In genomic region chr2:54646170-54646927, GRCh38 we compare ENCODE assay signal across 20 cellular contexts.
DNase-seq lines count a peak whose midpoint lies in the region; ATAC-seq, FAIRE-seq and TF ChIP-seq lines count a peak whose summit lies in the region.
"Had no signal": no experiment of that assay in that cellular context is flagged by ENCODE, and none has a peak within 500 bp of the region (broad histone marks: within the 10 kb centered on the region; RNA-seq: fewer than 3 reads in every experiment).

No MANE protein-coding gene starts in this region.

- H3K9ac ChIP-seq in HepG2 (ENCODE audit: insufficient read depth, low read depth, low read length) (no peak overlapping the region), subcutaneous abdominal adipose tissue (ENCODE audit: low read length in 5 of 5) (no peak overlapping the region)
- H3K9ac ChIP-seq: KMS-11 had no signal

- H2AFZ ChIP-seq in HepG2 (ENCODE audit: low read length): no peak overlapping the region

- H3K9me3 ChIP-seq in HepG2 (ENCODE audit: low read length) (no peaks in the 10 kb centered on the region), right lobe of liver (no peaks in the 10 kb centered on the region), subcutaneous abdominal adipose tissue (ENCODE audit: control insufficient read depth in 5 of 5, low read length in 5 of 5) (no peaks in the 10 kb centered on the region)
- H3K9me3 ChIP-seq: MG63 had no signal

- intact Hi-C loops in HepG2 (cut with micrococcal nuclease; ENCODE audit: unreplicated experiment): no loop called here
- intact Hi-C loops in right lobe of liver (cut with DNase I): no loop called here
- intact Hi-C loops in activated CD4-positive, alpha-beta memory T cell treated with anti-CD3 and anti-CD28 coated beads for 36 hours (cut with micrococcal nuclease): no loop called here

- H3K27me3 Mint-ChIP-seq in endothelial cell (ENCODE audit: unreplicated experiment) (peaks cover 52% of the 10 kb centered on the region), naive B cell (no peaks in the 10 kb centered on the region)
- H3K27me3 Mint-ChIP-seq in activated CD4-positive, alpha-beta memory T cell treated with anti-CD3 and anti-CD28 coated beads for 36 hours: no peaks in the 10 kb centered on the region

- H3K79me2 ChIP-seq in HepG2 (ENCODE audit: insufficient read depth, low read length): peaks cover 3% of the 10 kb centered on the region

- H3K27ac Mint-ChIP-seq in endothelial cell (ENCODE audit: unreplicated experiment) (no peak overlapping the region), naive B cell (peak overlapping the region in 4 of 6 donors; percentile 13 to 91 (median 72))
- no peak overlapping the region for H3K27ac Mint-ChIP-seq in activated CD4-positive, alpha-beta memory T cell treated with anti-CD3 and anti-CD28 coated beads for 36 hours

- H3K4me3 Mint-ChIP-seq in endothelial cell (ENCODE audit: unreplicated experiment) (peak overlapping the region; percentile 80), naive B cell (no peak overlapping the region)
- H3K4me3 Mint-ChIP-seq in activated CD4-positive, alpha-beta memory T cell treated with anti-CD3 and anti-CD28 coated beads for 36 hours: no peak overlapping the region
- H3K4me3 Mint-ChIP-seq: CD14-positive monocyte had no signal

- H3K4me1 ChIP-seq in HepG2 (ENCODE audit: insufficient read depth, low read length) (no peaks in the 10 kb centered on the region; the same call in 1 of the 2 replicates), right lobe of liver (peaks cover 0 to 13% (median 6%) of the 10 kb centered on the region in 4 donors), subcutaneous abdominal adipose tissue (ENCODE audit: control insufficient read depth in 5 of 5, insufficient read depth in 5 of 5, low read length in 5 of 5) (peaks cover 0 to 5% (median 0%) of the 10 kb centered on the region in 5 donors)

- H3K36me3 Mint-ChIP-seq in endothelial cell (ENCODE audit: low read depth, unreplicated experiment) (peaks cover 93% of the 10 kb centered on the region), naive B cell (peaks cover 44 to 49% of the 10 kb centered on the region in 2 donors)
- peaks cover 47% of the 10 kb centered on the region for H3K36me3 Mint-ChIP-seq in activated CD4-positive, alpha-beta memory T cell treated with anti-CD3 and anti-CD28 coated beads for 36 hours

- 97% methylated on average over 16 of the region's 16 CpGs for WGBS in HepG2 (ENCODE audit: low lambda C conversion rate)
- WGBS in right lobe of liver (ENCODE audit: insufficient coverage, low coverage, low lambda C conversion rate, missing lambda C conversion rate): 89% methylated on average over 5 of the region's 16 CpGs

- DNase-seq in HepG2 (ENCODE audit: low spot score) (no peak), right lobe of liver (no peak), endothelial cell (ENCODE audit: low spot score) (no peak), naive B cell (no peak), SKM-1 (lab: John Stamatoyannopoulos, UW; ENCODE audit: unreplicated experiment) (no peak), cerebellar cortex (ENCODE audit: low spot score) (no peak)
- DNase-seq in activated CD4-positive, alpha-beta memory T cell treated with anti-CD3 and anti-CD28 coated beads for 36 hours: no peak
- DNase-seq: ACHN, AML-193, COR-L47, DMS153, MG63, NCI-H1092, NCI-H146, NCI-H2081, NCI-H748 treated with DMSO at 0.1 percent for 48 hours, PC-3 had no signal

- H3K27me3 ChIP-seq in HepG2 (ENCODE audit: control insufficient read depth in 1 of 2, insufficient read depth in 2 of 2, low read length in 2 of 2) (no peaks in the 10 kb centered on the region), right lobe of liver (no peaks in the 10 kb centered on the region), subcutaneous abdominal adipose tissue (ENCODE audit: control insufficient read depth in 5 of 5, insufficient read depth in 4 of 5, low read length in 5 of 5) (no peaks in the 10 kb centered on the region)
- H3K27me3 ChIP-seq: MG63 had no signal

- FAIRE-seq in HepG2 (lab: Jason Lieb, UNC): no peak

- CTCF ChIA-PET in HepG2 (lab: Yijun Ruan, JAX; ENCODE audit: low intra/inter-chr PET ratio, low total read pairs): no interaction called here
- CTCF ChIA-PET in activated CD4-positive, alpha-beta memory T cell treated with anti-CD3 and anti-CD28 coated beads for 36 hours (lab: Charles Lee): interaction anchor here (0.6 to 1.7 kb wide), 3 partner anchors 12 to 78 kb away, joined by 3 to 9 read pairs (median 3); no protein-coding TSS in a partner anchor

- H3K4me3 ChIP-seq in HepG2 (replicated peaks in 1 of 3; ENCODE audit: insufficient read depth in 1 of 3, low read depth in 2 of 3, low read length in 3 of 3) (no peak overlapping the region), right lobe of liver (no peak overlapping the region), subcutaneous abdominal adipose tissue (ENCODE audit: low read depth in 1 of 5, low read length in 5 of 5) (no peak overlapping the region)
- H3K4me3 ChIP-seq: MG63 had no signal

- TF ChIP-seq RAD21 in HepG2 (CRISPR knock-in tag; IDR thresholded peaks at IDR 0.05): no peak

- TF ChIP-seq EP300 in HepG2 (IDR thresholded peaks at IDR 0.05; ENCODE audit: low read depth in 2 of 2, low read length in 2 of 2) (no peak), HepG2 (CRISPR knock-in tag; IDR thresholded peaks at IDR 0.05; ENCODE audit: borderline replicate concordance) (no peak)

- H3K9me3 Mint-ChIP-seq in endothelial cell (ENCODE audit: unreplicated experiment) (no peaks in the 10 kb centered on the region), naive B cell (no peaks in the 10 kb centered on the region)
- H3K9me3 Mint-ChIP-seq in activated CD4-positive, alpha-beta memory T cell treated with anti-CD3 and anti-CD28 coated beads for 36 hours: no peaks in the 10 kb centered on the region
- H3K9me3 Mint-ChIP-seq: CD14-positive monocyte had no signal

- ATAC-seq in HepG2: no peak
- ATAC-seq in right lobe of liver: no peak
- ATAC-seq in naive B cell (ENCODE audit: low read depth in 2 of 2): no peak
- ATAC-seq: PC-3 had no signal

- TF ChIP-seq POLR2A in HepG2 (IDR thresholded peaks at IDR 0.05; ENCODE audit: insufficient read depth in 1 of 2, low read depth in 2 of 2, low read length in 2 of 2) (no peak; a peak in 1 of 4 replicates), right lobe of liver (IDR thresholded peaks at IDR 0.05) (no peak)

- H3K4me1 Mint-ChIP-seq in endothelial cell (ENCODE audit: unreplicated experiment) (peaks cover 12% of the 10 kb centered on the region), naive B cell (peaks cover 0 to 3% (median 0%) of the 10 kb centered on the region in 3 donors)
- peaks cover 3% of the 10 kb centered on the region for H3K4me1 Mint-ChIP-seq in activated CD4-positive, alpha-beta memory T cell treated with anti-CD3 and anti-CD28 coated beads for 36 hours (ENCODE audit: low read depth)
- H3K4me1 Mint-ChIP-seq: CD14-positive monocyte had no signal

- in situ Hi-C loops in HepG2 (cut with HindIII; ENCODE audit: extremely low pct_ligation_motif_present, low pct_unique_long_range_greater_than_20kb): no loop called here

- H3K36me3 ChIP-seq in HepG2 (replicated peaks in 1 of 2; ENCODE audit: control insufficient read depth in 1 of 2, insufficient read depth in 2 of 2, low read length in 2 of 2): peaks cover 70 to 97% of the 10 kb centered on the region in 2 experiments
- peaks cover 14 to 84% (median 53%) of the 10 kb centered on the region in 4 donors for H3K36me3 ChIP-seq in right lobe of liver
- peaks cover 52 to 97% (median 91%) of the 10 kb centered on the region in 5 donors for H3K36me3 ChIP-seq in subcutaneous abdominal adipose tissue (ENCODE audit: control insufficient read depth in 5 of 5, insufficient read depth in 5 of 5, low read length in 5 of 5)

- peaks cover 15% of the 10 kb centered on the region; the same call in 1 of the 2 replicates for H4K20me1 ChIP-seq in HepG2 (ENCODE audit: insufficient read depth, low read length)

- no peak overlapping the region for H3K27ac ChIP-seq in HepG2 (ENCODE audit: extremely low read length, insufficient read depth, low read length)
- H3K27ac ChIP-seq in right lobe of liver: no peak overlapping the region
- peak overlapping the region; percentile 6 for H3K27ac ChIP-seq in subcutaneous abdominal adipose tissue (ENCODE audit: low read depth, low read length)
- H3K27ac ChIP-seq: KMS-11 had no signal

- no TSS peak for BruUV-seq in HepG2 (replicated peaks; lab: Mats Ljungman, UMichigan)

- TF ChIP-seq CTCF in HepG2 (CRISPR knock-in tag; IDR thresholded peaks at IDR 0.05) (no peak), right lobe of liver (IDR thresholded peaks at IDR 0.05) (no peak), endothelial cell (IDR thresholded peaks at IDR 0.05; ENCODE audit: unreplicated experiment) (no peak)

- H3K4me2 ChIP-seq in HepG2 (ENCODE audit: low read depth, low read length): no peak overlapping the region
- H3K4me2 ChIP-seq: KMS-11 had no signal

- POLR2A ChIA-PET in HepG2 (lab: Yijun Ruan, JAX): interaction anchor here (0.6 kb wide), 1 partner anchor 117 kb away, joined by 3 read pairs; no protein-coding TSS in a partner anchor
- POLR2A ChIA-PET in activated CD4-positive, alpha-beta memory T cell treated with anti-CD3 and anti-CD28 coated beads for 36 hours (lab: Charles Lee): no interaction called here

TF ChIP-seq in HepG2, 621 proteins besides CTCF, POLR2A, EP300 and RAD21 (continues in another document):
- TF ChIP-seq MTA3 (CRISPR knock-in tag; IDR thresholded peaks at IDR 0.05) (no peak), LCORL (IDR thresholded peaks at IDR 0.05) (no peak), LCORL (CRISPR knock-in tag; IDR thresholded peaks at IDR 0.05) (no peak), ZNF383 (CRISPR knock-in tag; IDR thresholded peaks at IDR 0.05; ENCODE audit: borderline replicate concordance) (no peak), CSRNP1 (CRISPR knock-in tag; IDR thresholded peaks at IDR 0.05) (no peak), ESRRA (CRISPR knock-in tag; IDR thresholded peaks at IDR 0.05; ENCODE audit: low read depth) (no peak), AGO2 (optimal IDR thresholded peaks at IDR 0.05; ENCODE audit: low read depth, low read length) (peak; percentile 72)

Comparison
In these comparisons a context has a peak if more than half of its experiments do, and no peak if none do; other contexts are left out.
1. H3K27ac Mint-ChIP-seq: peak in naive B cell (4 of 6); none in endothelial cell (single experiment) and activated CD4-positive, alpha-beta memory T cell treated with anti-CD3 and anti-CD28 coated beads for 36 hours (single experiment).